20 cellular contexts compared by ENCODE assay signal in the genomic region with DNA sequence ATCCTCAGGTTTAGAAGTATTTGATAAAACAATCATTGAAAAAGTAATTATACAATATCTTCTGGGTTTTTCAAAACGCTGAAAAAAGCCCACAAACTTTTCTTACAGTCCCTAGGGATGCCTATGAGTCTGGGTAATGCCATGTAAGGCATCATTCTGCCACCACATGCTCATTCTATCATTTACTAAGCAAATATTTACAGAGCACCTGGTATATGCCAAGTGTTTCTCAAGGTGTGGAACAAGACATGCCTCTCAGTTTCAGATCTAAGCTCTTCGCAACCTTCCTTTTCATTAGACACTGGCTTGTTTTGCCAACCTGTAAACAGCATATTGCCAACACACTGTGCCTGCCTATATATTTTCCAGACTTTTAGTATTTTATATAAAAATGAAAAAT. TPM values are rescaled to one million over a fixed set of nuclear protein-coding genes. Genes with fewer than 3 reads are reported as not detected.
DNase-seq lines count a peak whose midpoint lies in the region; ATAC-seq, FAIRE-seq and TF ChIP-seq lines count a peak whose summit lies in the region.
"Had no signal": no experiment of that assay in that cellular context is flagged by ENCODE, and none has a peak within 500 bp of the region (broad histone marks: within the 10 kb centered on the region; RNA-seq: fewer than 3 reads in every experiment).

No MANE protein-coding gene starts in this region.

- TF ChIP-seq POLR2A in breast epithelium (IDR thresholded peaks at IDR 0.05) = no peak

- CTCF ChIA-PET in Calu3 (lab: Charles Lee) = interaction anchor here (1.0 to 1.7 kb wide), 2 partner anchors 17 to 34 kb away, joined by 3 to 7 read pairs; a partner anchor contains a TSS

- peaks cover 0 to 3% of the 10 kb centered on the region in 2 donors for H3K27me3 ChIP-seq in breast epithelium

- no peak for ATAC-seq in GM21737 (IDR thresholded peaks at IDR 0.05; ENCODE audit: unreplicated experiment)
- no peak for ATAC-seq in effector memory CD8-positive, alpha-beta T cell (replicated peaks)

- H3K27ac ChIP-seq in breast epithelium = no peak overlapping the region
- H3K27ac ChIP-seq: BLaER1 had no signal

- peak overlapping the region; percentile 72 for H3K27ac Mint-ChIP-seq in Calu3 (ENCODE audit: unreplicated experiment)
- H3K27ac Mint-ChIP-seq in mesothelial cell of epicardium = peak overlapping the region; percentile 85
- no peak overlapping the region for H3K27ac Mint-ChIP-seq in effector memory CD8-positive, alpha-beta T cell
- H3K27ac Mint-ChIP-seq: CD4-positive, alpha-beta memory T cell had no signal

- H3K27me3 Mint-ChIP-seq in Calu3 (ENCODE audit: unreplicated experiment) = no peaks in the 10 kb centered on the region
- no peaks in the 10 kb centered on the region for H3K27me3 Mint-ChIP-seq in mesothelial cell of epicardium (ENCODE audit: low read depth)
- H3K27me3 Mint-ChIP-seq in effector memory CD8-positive, alpha-beta T cell = no peaks in the 10 kb centered on the region
- H3K27me3 Mint-ChIP-seq: CD4-positive, alpha-beta memory T cell had no signal

- intact Hi-C loops in Calu3 (cut with micrococcal nuclease; ENCODE audit: unreplicated experiment) = no loop called here
- intact Hi-C loops in breast epithelium (cut with DNase I; ENCODE audit: low total_unique reads) = no loop called here

- H3K9me3 ChIP-seq in breast epithelium = no peaks in the 10 kb centered on the region
- H3K9me3 ChIP-seq: BLaER1, SK-N-SH had no signal

- no TSS peak for BruUV-seq in Calu3 (replicated peaks; lab: Mats Ljungman, UMichigan)

- H3K4me1 ChIP-seq in breast epithelium = no peaks in the 10 kb centered on the region
- H3K4me1 ChIP-seq: BLaER1 had no signal

- peak overlapping the region; percentile 15 for H3K4me3 Mint-ChIP-seq in Calu3 (ENCODE audit: low read depth, unreplicated experiment)
- H3K4me3 Mint-ChIP-seq in mesothelial cell of epicardium = no peak overlapping the region
- no peak overlapping the region for H3K4me3 Mint-ChIP-seq in effector memory CD8-positive, alpha-beta T cell

- peaks cover 25% of the 10 kb centered on the region for H3K4me1 Mint-ChIP-seq in Calu3 (ENCODE audit: low read depth, unreplicated experiment)
- H3K4me1 Mint-ChIP-seq in mesothelial cell of epicardium = peaks cover 26% of the 10 kb centered on the region
- H3K4me1 Mint-ChIP-seq in effector memory CD8-positive, alpha-beta T cell (ENCODE audit: low read depth in 2 of 2) = no peaks in the 10 kb centered on the region
- H3K4me1 Mint-ChIP-seq: CD4-positive, alpha-beta memory T cell had no signal

- DNase-seq in Calu3 = no peak
- peak; percentile 40 for DNase-seq in NCI-H2171 (lab: John Stamatoyannopoulos, UW)
- no peak for DNase-seq in mesothelial cell of epicardium (ENCODE audit: low spot score in 2 of 2, unreplicated experiment in 2 of 2)
- DNase-seq in breast epithelium (ENCODE audit: low spot score in 2 of 2) = no peak
- no peak for DNase-seq in effector memory CD8-positive, alpha-beta T cell
- DNase-seq: CD4-positive, alpha-beta memory T cell; DMS79; H9; Kasumi-1; NCI-H1105; NCI-H187; NCI-H2107; NK-92 treated with Interleukin-12 subunit alpha and Interleukin-12 subunit beta, amount 100 ng/mL, for 24 hours; Right ventricle myocardium superior; SK-N-SH had no signal

- no peaks in the 10 kb centered on the region for H3K36me3 ChIP-seq in breast epithelium
- H3K36me3 ChIP-seq: BLaER1 had no signal

- no peak for TF ChIP-seq CTCF in Calu3 (IDR thresholded peaks at IDR 0.05; ENCODE audit: unreplicated experiment)
- no peak for TF ChIP-seq CTCF in mesothelial cell of epicardium (IDR thresholded peaks at IDR 0.05; ENCODE audit: unreplicated experiment)
- no peak for TF ChIP-seq CTCF in breast epithelium (IDR thresholded peaks at IDR 0.05)

- no peaks in the 10 kb centered on the region for H3K9me3 Mint-ChIP-seq in Calu3 (ENCODE audit: low read depth, unreplicated experiment)
- H3K9me3 Mint-ChIP-seq in mesothelial cell of epicardium = peaks cover 17% of the 10 kb centered on the region
- H3K9me3 Mint-ChIP-seq in effector memory CD8-positive, alpha-beta T cell = no peaks in the 10 kb centered on the region

- H3K36me3 Mint-ChIP-seq in Calu3 (ENCODE audit: insufficient read depth, unreplicated experiment) (peaks cover 10% of the 10 kb centered on the region), mesothelial cell of epicardium (peaks cover 5% of the 10 kb centered on the region)
- H3K36me3 Mint-ChIP-seq in effector memory CD8-positive, alpha-beta T cell (ENCODE audit: insufficient read depth) = no peaks in the 10 kb centered on the region
- H3K36me3 Mint-ChIP-seq: CD4-positive, alpha-beta memory T cell had no signal

- FAIRE-seq in colon (lab: Jason Lieb, UNC) = peak; percentile 94
- FAIRE-seq: HTR-8/SVneo, RCC 7860 had no signal

- H3K4me3 ChIP-seq in breast epithelium = no peak overlapping the region
- H3K4me3 ChIP-seq: BLaER1 had no signal

RNA-seq across cellular contexts. Expression of a gene that starts 17.7 kb away (rescaled TPM):
- total RNA-seq in Calu3 (2022) (70.5 and 85.6 TPM in 2 replicates), mesothelial cell of epicardium (48.3 to 52.5 TPM (median 48.8 TPM) in 3 replicates), breast epithelium (10 to 100 TPM in 2 of 3 donors, 1 to 10 TPM in 1; 6.9 to 18.9 (median 10.8) TPM)
- total RNA-seq: CD4-positive, alpha-beta memory T cell had no signal

Comparison
In these comparisons a context has a peak if more than half of its experiments do, and no peak if none do; other contexts are left out.
1. H3K27ac Mint-ChIP-seq: peak in Calu3 (single experiment) and mesothelial cell of epicardium (single experiment); none in effector memory CD8-positive, alpha-beta T cell (0 of 2).